9 cellular contexts compared by ENCODE assay signal in genomic region chrX:136747003-136747986, GRCh38. TPM values are rescaled to one million over a fixed set of nuclear protein-coding genes. Genes with fewer than 3 reads are reported as not detected.
DNase-seq lines count a peak whose midpoint lies in the region; ATAC-seq and TF ChIP-seq lines count a peak whose summit lies in the region.
"Had no signal": no experiment of that assay in that cellular context is flagged by ENCODE, and none has a peak within 500 bp of the region (broad histone marks: within the 10 kb centered on the region; RNA-seq: fewer than 3 reads in every experiment).

No MANE protein-coding gene starts in this region.

- H3K9me2 ChIP-seq in GM23338 (ENCODE audit: insufficient read depth), result no peaks in the 10 kb centered on the region

- H3K27me3 ChIP-seq in GM23338 (ENCODE audit: insufficient read depth) (no peaks in the 10 kb centered on the region), dorsolateral prefrontal cortex (peaks cover 0 to 61% (median 15%) of the 10 kb centered on the region in 45 donors)

- no peak overlapping the region for H3K27ac Mint-ChIP-seq in GM23338
- H3K27ac Mint-ChIP-seq: WTC11 had no signal

- peaks cover 14% of the 10 kb centered on the region; the same call in 1 of the 2 replicates for H3K4me1 ChIP-seq in GM23338 (ENCODE audit: insufficient read depth)

- peaks cover 27% of the 10 kb centered on the region for H3K4me1 Mint-ChIP-seq in GM23338

- no peak overlapping the region for H2AFZ ChIP-seq in GM23338

- H3F3A ChIP-seq in GM23338 (replicated peaks; ENCODE audit: low read depth), result no peaks in the 10 kb centered on the region

- TF ChIP-seq CTCF in GM23338 (conservative IDR thresholded peaks at IDR 0.05; ENCODE audit: low read depth in 2 of 2), result no peak
- TF ChIP-seq CTCF in dorsolateral prefrontal cortex (IDR thresholded peaks at IDR 0.05 in 54 of 56, conservative IDR thresholded peaks at IDR 0.05 in 2 of 56; ENCODE audit: low read depth in 1 of 56, partially characterized antibody in 56 of 56), result no peak

- DNase-seq in NOMO-1 (lab: John Stamatoyannopoulos, UW; ENCODE audit: unreplicated experiment in 2 of 2) (peak; percentile 61 to 92), left kidney (ENCODE audit: low read depth, low spot score) (peak; percentile 2), NK-92 (lab: John Stamatoyannopoulos, UW; ENCODE audit: unreplicated experiment) (no peak), GM23338 (ENCODE audit: low spot score) (no peak), dorsolateral prefrontal cortex (no peak), SHP77 treated with DMSO at 0.1 percent for 48 hours (lab: John Stamatoyannopoulos, UW) (no peak)

- no peak overlapping the region for H3K4me3 Mint-ChIP-seq in GM23338
- H3K4me3 Mint-ChIP-seq: WTC11 had no signal

- H3K4me3 ChIP-seq in GM23338 (no peak overlapping the region), dorsolateral prefrontal cortex (no peak overlapping the region)

- no peaks in the 10 kb centered on the region for H4K20me1 ChIP-seq in GM23338 (replicated peaks; ENCODE audit: insufficient read depth)

- H3K36me3 ChIP-seq in GM23338 (ENCODE audit: insufficient read depth), result no peaks in the 10 kb centered on the region

- H3K9me3 Mint-ChIP-seq in GM23338, result no peaks in the 10 kb centered on the region
- H3K9me3 Mint-ChIP-seq: WTC11 had no signal

- H3K4me2 ChIP-seq in GM23338, result no peak overlapping the region

- no peaks in the 10 kb centered on the region for H3K79me2 ChIP-seq in GM23338 (replicated peaks; ENCODE audit: insufficient read depth)

- intact Hi-C loops in dorsolateral prefrontal cortex (cut with DNase I), result no loop called here

- peaks cover 2% of the 10 kb centered on the region for H3K27me3 Mint-ChIP-seq in GM23338 (ENCODE audit: insufficient read depth, low read depth, poor library complexity)

- ATAC-seq in GM18502 (IDR thresholded peaks at IDR 0.05; ENCODE audit: poor library complexity, unreplicated experiment) (peak; percentile 72), GM21619 (IDR thresholded peaks at IDR 0.05; ENCODE audit: unreplicated experiment) (peak; percentile 74), GM23338 (no peak)
- ATAC-seq: WTC11 had no signal

- H3K36me3 Mint-ChIP-seq in GM23338 (ENCODE audit: low read depth), result no peaks in the 10 kb centered on the region
- H3K36me3 Mint-ChIP-seq: WTC11 had no signal

- no peak overlapping the region for H3K27ac ChIP-seq in GM23338 (ENCODE audit: low read depth)
- H3K27ac ChIP-seq in dorsolateral prefrontal cortex, result peak overlapping the region in 14 of 59 donors; percentile 1 to 77 (median 30)

TF ChIP-seq in GM23338, 12 proteins besides CTCF, POLR2A, EP300 and RAD21:
- TF ChIP-seq CREB1 (CRISPR knock-in tag; IDR thresholded peaks at IDR 0.05; ENCODE audit: low read depth) (no peak), REST (IDR thresholded peaks at IDR 0.05; ENCODE audit: unreplicated experiment) (no peak)
TF ChIP-seq in GM23338: peak in this region for 0.

RNA-seq across cellular contexts. Expression of gene ARHGEF6, which starts 33.4 kb away (rescaled TPM):
- 4.9 and 6.0 TPM in 2 replicates for total RNA-seq in GM23338 (2014; rRNA removed; shearing (Covaris generic))
- 1.4 and 2.5 TPM in 2 replicates for polyA plus RNA-seq in GM23338 (2016; fragmentation: Nextera tagmentation; extraction: Ambion mirVana)
- 10 to 100 TPM; 17.3 to 41.6 (median 28.0) TPM for total RNA-seq in dorsolateral prefrontal cortex

Comparison
In these comparisons a context has a peak if more than half of its experiments do, and no peak if none do; other contexts are left out.
1. DNase-seq: peak in NOMO-1 (2 of 2) and left kidney (single experiment); none in NK-92 (single experiment), GM23338 (single experiment), dorsolateral prefrontal cortex (0 of 10) and SHP77 treated with DMSO at 0.1 percent for 48 hours (single experiment).